In genomic region chr22:42719656-42720262, GRCh38 we compare ENCODE assay signal across 8 cellular contexts. TPM values are rescaled to one million over a fixed set of nuclear protein-coding genes. Genes with fewer than 3 reads are reported as not detected.
DNase-seq lines count a peak whose midpoint lies in the region; ATAC-seq, FAIRE-seq and TF ChIP-seq lines count a peak whose summit lies in the region.

No MANE protein-coding gene starts in this region.

- peak; percentile 15 for ATAC-seq in left colon

- no peak overlapping the region for H3K27ac Mint-ChIP-seq in T-helper 2 cell treated with Interferon-gamma antibody and Interleukin-4, amounts not matched to agents 5 μg/mL and 100 μg/mL, for 36 hours

- H3K4me3 ChIP-seq in astrocyte of the cerebellum (ENCODE audit: low read depth, low read length) = peak overlapping the region; percentile 49
- peak overlapping the region; percentile 93 to 100 for H3K4me3 ChIP-seq in tibial artery

- no peaks in the 10 kb centered on the region for H3K9me3 ChIP-seq in tibial artery

- peak overlapping the region; percentile 94 to 96 for H3K27ac ChIP-seq in tibial artery

- TF ChIP-seq POLR2A in H54 (IDR thresholded peaks at IDR 0.05; ENCODE audit: low read depth, low read length) = no peak

- FAIRE-seq in H54 (lab: Jason Lieb, UNC) = no peak

- peaks cover 61% of the 10 kb centered on the region for H3K27me3 Mint-ChIP-seq in T-helper 2 cell treated with Interferon-gamma antibody and Interleukin-4, amounts not matched to agents 5 μg/mL and 100 μg/mL, for 36 hours (ENCODE audit: low read depth)

- no peaks in the 10 kb centered on the region for H3K9me3 Mint-ChIP-seq in T-helper 2 cell treated with Interferon-gamma antibody and Interleukin-4, amounts not matched to agents 5 μg/mL and 100 μg/mL, for 36 hours

- H3K4me1 ChIP-seq in tibial artery = peaks cover 0 to 50% (median 32%) of the 10 kb centered on the region in 4 donors

- no peaks in the 10 kb centered on the region for H3K27me3 ChIP-seq in tibial artery

- TF ChIP-seq CTCF in astrocyte of the cerebellum (IDR thresholded peaks at IDR 0.05; ENCODE audit: low read depth, low read length, missing control alignments) (no peak), tibial artery (IDR thresholded peaks at IDR 0.05) (no peak)

- in situ Hi-C loops in astrocyte of the cerebellum (cut with HindIII; ENCODE audit: low sequenced_read_pairs) (no loop called here), KBM-7 (cut with MboI; ENCODE audit: low pct_unique_long_range_greater_than_20kb, low sequenced_read_pairs) (no loop called here)

- no peaks in the 10 kb centered on the region for H3K36me3 Mint-ChIP-seq in T-helper 2 cell treated with Interferon-gamma antibody and Interleukin-4, amounts not matched to agents 5 μg/mL and 100 μg/mL, for 36 hours (ENCODE audit: low read depth)

- intact Hi-C loops in left colon (cut with DNase I, micrococcal nuclease) (no loop called here), tibial artery (cut with DNase I; ENCODE audit: low total_unique reads) (loop anchor here (5.0 kb wide), 1 partner anchor 52 kb away; no protein-coding TSS in a partner anchor)

- no peak for DNase-seq in T-helper 2 cell treated with Interferon-gamma antibody and Interleukin-4, amounts not matched to agents 5 μg/mL and 100 μg/mL, for 36 hours (ENCODE audit: low spot score)
- no peak for DNase-seq in T-helper 2 cell
- no peak for DNase-seq in astrocyte of the cerebellum (ENCODE audit: low read depth)
- DNase-seq in left colon = no peak
- DNase-seq in tibial artery = no peak
- no peak for DNase-seq in KBM-7
- no peak for DNase-seq in DMS153 (lab: John Stamatoyannopoulos, UW)
- no peak for DNase-seq in H54 (ENCODE audit: insufficient read length, low spot score)

- no peaks in the 10 kb centered on the region for H3K36me3 ChIP-seq in tibial artery

- H3K4me1 Mint-ChIP-seq in T-helper 2 cell treated with Interferon-gamma antibody and Interleukin-4, amounts not matched to agents 5 μg/mL and 100 μg/mL, for 36 hours (ENCODE audit: low read depth) = peaks cover 6% of the 10 kb centered on the region

- peak overlapping the region; percentile 35 for H3K4me3 Mint-ChIP-seq in T-helper 2 cell treated with Interferon-gamma antibody and Interleukin-4, amounts not matched to agents 5 μg/mL and 100 μg/mL, for 36 hours

RNA-seq across cellular contexts. Expression of gene A4GALT, which starts 0.9 kb away (rescaled TPM):
- 1 to 10 TPM; 5.1 to 6.3 TPM for total RNA-seq in left colon
